8 cellular contexts compared by ENCODE assay signal in genomic region chr1:111030590-111030989, GRCh38.
A peak's percentile ranks its signal among the peaks of the same experiment; 100 is the strongest.
DNase-seq lines count a peak whose midpoint lies in the region; ATAC-seq, FAIRE-seq and TF ChIP-seq lines count a peak whose summit lies in the region.

No MANE protein-coding gene starts in this region.

- FAIRE-seq in A204.1 (lab: Jason Lieb, UNC) = peak; percentile 3

- H3K9me3 ChIP-seq in T-helper 17 cell (ENCODE audit: control insufficient read depth, low read length, poor library complexity, severe bottlenecking) (no peaks in the 10 kb centered on the region), breast epithelium (peaks cover 0 to 3% of the 10 kb centered on the region in 2 donors), lung (ENCODE audit: control insufficient read depth in 2 of 2, insufficient read depth in 1 of 2, low read length in 1 of 2) (peaks cover 0 to 4% of the 10 kb centered on the region in 2 donors)

- no peak overlapping the region for H3K4me3 Mint-ChIP-seq in T-helper 17 cell
- no peak overlapping the region for H3K4me3 Mint-ChIP-seq in stimulated activated naive B cell treated with anti-CD40 and anti-IgM and Interleukin-4, amounts not matched to agents 10 μg/mL and 1 μg/mL and 100 μg/mL, for 72 hours

- intact Hi-C loops in breast epithelium (cut with DNase I; ENCODE audit: low total_unique reads) = no loop called here

- H3K4me1 ChIP-seq in breast epithelium = no peaks in the 10 kb centered on the region
- H3K4me1 ChIP-seq in lung (ENCODE audit: control insufficient read depth in 2 of 2, insufficient read depth in 2 of 2, low read length in 2 of 2) = no peaks in the 10 kb centered on the region

- H3K27ac Mint-ChIP-seq in T-helper 17 cell = no peak overlapping the region
- no peak overlapping the region for H3K27ac Mint-ChIP-seq in stimulated activated naive B cell treated with anti-CD40 and anti-IgM and Interleukin-4, amounts not matched to agents 10 μg/mL and 1 μg/mL and 100 μg/mL, for 72 hours

- H3K27me3 ChIP-seq in breast epithelium (no peaks in the 10 kb centered on the region), lung (ENCODE audit: control insufficient read depth, insufficient read depth) (no peaks in the 10 kb centered on the region)

- TF ChIP-seq CTCF in GM10266 (IDR thresholded peaks at IDR 0.05; ENCODE audit: control insufficient read depth, insufficient read depth, low read depth, missing control alignments) (peak; percentile 92), breast epithelium (IDR thresholded peaks at IDR 0.05) (peak in 2 of 3 donors; percentile 27 to 30), lung (IDR thresholded peaks at IDR 0.05; ENCODE audit: control extremely low read depth, extremely low read depth) (peak; percentile 38)

- peaks cover 0 to 2% of the 10 kb centered on the region in 2 donors for H3K9me3 Mint-ChIP-seq in stimulated activated naive B cell treated with anti-CD40 and anti-IgM and Interleukin-4, amounts not matched to agents 10 μg/mL and 1 μg/mL and 100 μg/mL, for 72 hours

- H3K27ac ChIP-seq in breast epithelium (no peak overlapping the region), lung (ENCODE audit: low read depth in 1 of 2, low read length in 1 of 2) (no peak overlapping the region)

- ATAC-seq in T-helper 17 cell = peak; percentile 61
- no peak for ATAC-seq in lung (ENCODE audit: insufficient read depth, low FRiP score)
- ATAC-seq in stimulated activated naive B cell treated with anti-CD40 and anti-IgM and Interleukin-4, amounts not matched to agents 10 μg/mL and 1 μg/mL and 100 μg/mL, for 72 hours (replicated peaks) = peak; percentile 81 to 83
- no peak for ATAC-seq in GM21360 (IDR thresholded peaks at IDR 0.05; ENCODE audit: unreplicated experiment)

- DNase-seq in GM10266 (ENCODE audit: extremely low spot score) = peak; percentile 58
- peak; percentile 45 for DNase-seq in NCI-H1092 treated with DMSO at 0.1 percent for 48 hours (lab: John Stamatoyannopoulos, UW)
- DNase-seq in T-helper 17 cell = peak in 1 of 3 donors; percentile 39
- no peak for DNase-seq in breast epithelium (ENCODE audit: low spot score in 2 of 2)
- peak; percentile 47 for DNase-seq in lung (ENCODE audit: low spot score)
- peak; percentile 25 for DNase-seq in stimulated activated naive B cell treated with anti-CD40 and anti-IgM and Interleukin-4, amounts not matched to agents 10 μg/mL and 1 μg/mL and 100 μg/mL, for 72 hours

- TF ChIP-seq POLR2A in breast epithelium (IDR thresholded peaks at IDR 0.05) = no peak

- H3K4me3 ChIP-seq in breast epithelium (no peak overlapping the region), lung (no peak overlapping the region)

- peaks cover 2% of the 10 kb centered on the region for H3K4me1 Mint-ChIP-seq in T-helper 17 cell
- H3K4me1 Mint-ChIP-seq in stimulated activated naive B cell treated with anti-CD40 and anti-IgM and Interleukin-4, amounts not matched to agents 10 μg/mL and 1 μg/mL and 100 μg/mL, for 72 hours = peaks cover 8 to 14% of the 10 kb centered on the region in 2 donors

- peaks cover 2% of the 10 kb centered on the region for H3K36me3 Mint-ChIP-seq in T-helper 17 cell (ENCODE audit: low read depth)
- no peaks in the 10 kb centered on the region for H3K36me3 Mint-ChIP-seq in stimulated activated naive B cell treated with anti-CD40 and anti-IgM and Interleukin-4, amounts not matched to agents 10 μg/mL and 1 μg/mL and 100 μg/mL, for 72 hours

- H3K27me3 Mint-ChIP-seq in T-helper 17 cell = peaks cover 34% of the 10 kb centered on the region
- peaks cover 5 to 19% of the 10 kb centered on the region in 2 donors for H3K27me3 Mint-ChIP-seq in stimulated activated naive B cell treated with anti-CD40 and anti-IgM and Interleukin-4, amounts not matched to agents 10 μg/mL and 1 μg/mL and 100 μg/mL, for 72 hours

- 61 to 84% methylated on average over 1 of the region's 1 CpG for WGBS in lung, 2 donors

- no peaks in the 10 kb centered on the region for H3K36me3 ChIP-seq in breast epithelium
- no peaks in the 10 kb centered on the region for H3K36me3 ChIP-seq in lung (ENCODE audit: control insufficient read depth in 2 of 2, insufficient read depth in 2 of 2, low read length in 2 of 2)

Comparison
In these comparisons a context has a peak if more than half of its experiments do, and no peak if none do; other contexts are left out.
1. DNase-seq: peak in GM10266 (single experiment), NCI-H1092 treated with DMSO at 0.1 percent for 48 hours (single experiment), lung (single experiment) and stimulated activated naive B cell treated with anti-CD40 and anti-IgM and Interleukin-4, amounts not matched to agents 10 μg/mL and 1 μg/mL and 100 μg/mL, for 72 hours (single experiment); none in breast epithelium (0 of 2).
2. CTCF ChIP-seq: peak in every context shown above with its lines; median percentile 92 in GM10266; 38 in lung; 28 in breast epithelium.
3. ATAC-seq: peak in T-helper 17 cell (single experiment) and stimulated activated naive B cell treated with anti-CD40 and anti-IgM and Interleukin-4, amounts not matched to agents 10 μg/mL and 1 μg/mL and 100 μg/mL, for 72 hours (2 of 2); none in lung (single experiment) and GM21360 (single experiment).